Comparison of ENCODE assay signal across 1 cellular context in the genomic region with DNA sequence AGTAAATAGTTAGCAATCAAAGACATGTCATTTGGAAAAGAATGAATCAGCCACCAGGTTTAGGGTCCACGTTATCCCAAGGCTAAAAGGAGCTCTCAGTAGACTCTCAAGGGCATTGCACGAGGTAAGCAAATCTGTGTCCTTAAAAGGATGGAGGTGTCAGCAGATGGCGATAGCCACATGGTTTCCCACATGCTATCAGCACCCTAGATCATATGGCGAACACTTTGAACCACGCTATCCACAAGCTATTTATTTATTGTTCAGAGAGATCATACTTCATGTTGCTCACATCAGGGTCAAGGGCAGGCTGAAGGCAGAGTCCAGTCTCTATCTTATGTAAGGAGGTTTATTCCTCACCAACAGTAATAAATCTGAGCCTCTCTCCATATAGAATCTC.
A peak's percentile ranks its signal among the peaks of the same experiment; 100 is the strongest.
TF ChIP-seq lines count a peak whose summit lies in the region.

No MANE protein-coding gene starts in this region.

TF ChIP-seq in H1, 55 proteins besides CTCF, POLR2A, EP300 and RAD21 (continued from another document):
- TF ChIP-seq, protein P1, sequence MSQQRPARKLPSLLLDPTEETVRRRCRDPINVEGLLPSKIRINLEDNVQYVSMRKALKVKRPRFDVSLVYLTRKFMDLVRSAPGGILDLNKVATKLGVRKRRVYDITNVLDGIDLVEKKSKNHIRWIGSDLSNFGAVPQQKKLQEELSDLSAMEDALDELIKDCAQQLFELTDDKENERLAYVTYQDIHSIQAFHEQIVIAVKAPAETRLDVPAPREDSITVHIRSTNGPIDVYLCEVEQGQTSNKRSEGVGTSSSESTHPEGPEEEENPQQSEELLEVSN (IDR thresholded peaks at IDR 0.05), result peak; percentile 64; the same call in 1 of the 2 replicates
- TF ChIP-seq KDM4A (IDR thresholded peaks at IDR 0.05; ENCODE audit: low read depth, low read length, severe bottlenecking), result no peak
